In the genomic region with DNA sequence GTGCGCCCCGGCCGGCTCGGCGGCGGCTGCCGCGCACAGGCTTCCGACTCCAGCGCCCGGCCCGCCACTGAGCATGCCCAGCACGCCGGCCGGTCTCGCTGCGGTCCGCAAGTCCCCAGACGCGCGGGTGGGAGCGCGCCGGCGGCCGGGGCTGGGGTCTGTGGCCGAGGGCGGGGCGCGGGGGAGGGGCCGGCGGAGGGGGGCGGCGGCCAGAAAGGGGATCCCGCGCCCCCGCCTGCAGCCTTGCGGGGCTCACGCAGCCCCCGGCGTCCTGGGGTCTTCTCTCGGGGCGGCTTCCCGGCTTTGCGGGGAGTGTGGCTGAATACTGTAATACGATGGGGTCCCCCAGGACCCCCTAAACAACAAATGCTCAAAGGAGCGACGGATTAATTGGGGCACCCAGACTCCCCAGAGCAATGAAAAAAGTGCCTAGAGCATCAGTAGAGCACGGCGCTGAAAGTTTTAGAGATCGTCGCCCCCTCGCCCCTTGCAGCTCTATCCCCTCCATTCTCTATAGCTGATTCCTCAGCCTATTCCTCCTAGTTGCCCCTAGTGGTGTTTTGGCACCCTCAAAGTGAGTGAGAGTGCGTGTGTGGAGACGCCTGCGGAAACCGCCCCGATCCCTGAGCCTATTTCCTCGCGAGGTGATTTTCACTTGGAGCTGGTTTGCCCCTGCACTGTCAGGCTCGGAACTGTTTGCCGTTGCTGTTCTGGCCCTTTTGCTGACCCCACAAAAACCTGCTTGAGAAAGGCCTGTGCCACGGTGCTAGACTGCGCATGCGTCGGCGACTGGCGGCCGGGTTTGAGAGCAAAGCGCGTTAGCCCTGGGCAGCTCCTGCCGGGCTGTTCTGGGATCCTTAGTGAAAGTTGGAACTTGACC, we compare ENCODE assay signal across 1 cellular context.
TF ChIP-seq lines count a peak whose summit lies in the region.

A gene with protein sequence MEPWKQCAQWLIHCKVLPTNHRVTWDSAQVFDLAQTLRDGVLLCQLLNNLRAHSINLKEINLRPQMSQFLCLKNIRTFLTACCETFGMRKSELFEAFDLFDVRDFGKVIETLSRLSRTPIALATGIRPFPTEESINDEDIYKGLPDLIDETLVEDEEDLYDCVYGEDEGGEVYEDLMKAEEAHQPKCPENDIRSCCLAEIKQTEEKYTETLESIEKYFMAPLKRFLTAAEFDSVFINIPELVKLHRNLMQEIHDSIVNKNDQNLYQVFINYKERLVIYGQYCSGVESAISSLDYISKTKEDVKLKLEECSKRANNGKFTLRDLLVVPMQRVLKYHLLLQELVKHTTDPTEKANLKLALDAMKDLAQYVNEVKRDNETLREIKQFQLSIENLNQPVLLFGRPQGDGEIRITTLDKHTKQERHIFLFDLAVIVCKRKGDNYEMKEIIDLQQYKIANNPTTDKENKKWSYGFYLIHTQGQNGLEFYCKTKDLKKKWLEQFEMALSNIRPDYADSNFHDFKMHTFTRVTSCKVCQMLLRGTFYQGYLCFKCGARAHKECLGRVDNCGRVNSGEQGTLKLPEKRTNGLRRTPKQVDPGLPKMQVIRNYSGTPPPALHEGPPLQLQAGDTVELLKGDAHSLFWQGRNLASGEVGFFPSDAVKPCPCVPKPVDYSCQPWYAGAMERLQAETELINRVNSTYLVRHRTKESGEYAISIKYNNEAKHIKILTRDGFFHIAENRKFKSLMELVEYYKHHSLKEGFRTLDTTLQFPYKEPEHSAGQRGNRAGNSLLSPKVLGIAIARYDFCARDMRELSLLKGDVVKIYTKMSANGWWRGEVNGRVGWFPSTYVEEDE (minus strand): TSS at position 69 of the 880 bp plus-strand sequence. CDS start 311 bp downstream, outside the sequence.

TF ChIP-seq in GM12878, 131 proteins besides CTCF, POLR2A, EP300 and RAD21:
- TF ChIP-seq, protein P1, sequence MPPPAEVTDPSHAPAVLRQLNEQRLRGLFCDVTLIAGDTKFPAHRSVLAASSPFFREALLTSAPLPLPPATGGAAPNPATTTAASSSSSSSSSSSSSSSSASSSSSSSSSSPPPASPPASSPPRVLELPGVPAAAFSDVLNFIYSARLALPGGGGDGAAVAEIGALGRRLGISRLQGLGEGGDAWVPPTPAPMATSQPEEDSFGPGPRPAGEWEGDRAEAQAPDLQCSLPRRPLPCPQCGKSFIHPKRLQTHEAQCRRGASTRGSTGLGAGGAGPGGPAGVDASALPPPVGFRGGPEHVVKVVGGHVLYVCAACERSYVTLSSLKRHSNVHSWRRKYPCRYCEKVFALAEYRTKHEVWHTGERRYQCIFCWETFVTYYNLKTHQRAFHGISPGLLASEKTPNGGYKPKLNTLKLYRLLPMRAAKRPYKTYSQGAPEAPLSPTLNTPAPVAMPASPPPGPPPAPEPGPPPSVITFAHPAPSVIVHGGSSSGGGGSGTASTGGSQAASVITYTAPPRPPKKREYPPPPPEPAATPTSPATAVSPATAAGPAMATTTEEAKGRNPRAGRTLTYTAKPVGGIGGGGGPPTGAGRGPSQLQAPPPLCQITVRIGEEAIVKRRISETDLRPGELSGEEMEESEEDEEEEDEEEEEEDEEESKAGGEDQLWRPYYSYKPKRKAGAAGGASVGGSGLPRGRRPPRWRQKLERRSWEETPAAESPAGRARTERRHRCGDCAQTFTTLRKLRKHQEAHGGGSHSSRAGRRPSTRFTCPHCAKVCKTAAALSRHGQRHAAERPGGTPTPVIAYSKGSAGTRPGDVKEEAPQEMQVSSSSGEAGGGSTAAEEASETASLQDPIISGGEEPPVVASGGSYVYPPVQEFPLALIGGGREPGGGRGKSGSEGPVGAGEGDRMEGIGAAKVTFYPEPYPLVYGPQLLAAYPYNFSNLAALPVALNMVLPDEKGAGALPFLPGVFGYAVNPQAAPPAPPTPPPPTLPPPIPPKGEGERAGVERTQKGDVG (CRISPR knock-in tag; IDR thresholded peaks at IDR 0.05), result no peak
- TF ChIP-seq MTA2 (IDR thresholded peaks at IDR 0.05; ENCODE audit: low read depth) (no peak), RBBP5 (conservative IDR thresholded peaks at IDR 0.05) (no peak), IKZF1 (conservative IDR thresholded peaks at IDR 0.05) (peak; percentile 5; the same call in 1 of the 2 replicates), EGR1 (IDR thresholded peaks at IDR 0.05; ENCODE audit: borderline replicate concordance in 1 of 2, low read depth in 2 of 2, low read length in 2 of 2) (no peak), MXI1 (IDR thresholded peaks at IDR 0.05; ENCODE audit: low read depth, low read length) (no peak), KDM1A (IDR thresholded peaks at IDR 0.05; ENCODE audit: borderline replicate concordance) (no peak), LARP7 (IDR thresholded peaks at IDR 0.05) (no peak), PAX8 (IDR thresholded peaks at IDR 0.05) (no peak), NRF1 (conservative IDR thresholded peaks at IDR 0.05; ENCODE audit: low read depth, low read length) (peak; percentile 35; the same call in 1 of the 2 replicates), KLF5 (IDR thresholded peaks at IDR 0.05; ENCODE audit: partially characterized antibody) (no peak)
- TF ChIP-seq, protein P2, sequence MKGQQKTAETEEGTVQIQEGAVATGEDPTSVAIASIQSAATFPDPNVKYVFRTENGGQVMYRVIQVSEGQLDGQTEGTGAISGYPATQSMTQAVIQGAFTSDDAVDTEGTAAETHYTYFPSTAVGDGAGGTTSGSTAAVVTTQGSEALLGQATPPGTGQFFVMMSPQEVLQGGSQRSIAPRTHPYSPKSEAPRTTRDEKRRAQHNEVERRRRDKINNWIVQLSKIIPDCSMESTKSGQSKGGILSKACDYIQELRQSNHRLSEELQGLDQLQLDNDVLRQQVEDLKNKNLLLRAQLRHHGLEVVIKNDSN (IDR thresholded peaks at IDR 0.05; ENCODE audit: borderline replicate concordance, extremely low read length, insufficient read depth, low read depth, low read length), result no peak
